24 cellular contexts compared by ENCODE assay signal in the genomic region with DNA sequence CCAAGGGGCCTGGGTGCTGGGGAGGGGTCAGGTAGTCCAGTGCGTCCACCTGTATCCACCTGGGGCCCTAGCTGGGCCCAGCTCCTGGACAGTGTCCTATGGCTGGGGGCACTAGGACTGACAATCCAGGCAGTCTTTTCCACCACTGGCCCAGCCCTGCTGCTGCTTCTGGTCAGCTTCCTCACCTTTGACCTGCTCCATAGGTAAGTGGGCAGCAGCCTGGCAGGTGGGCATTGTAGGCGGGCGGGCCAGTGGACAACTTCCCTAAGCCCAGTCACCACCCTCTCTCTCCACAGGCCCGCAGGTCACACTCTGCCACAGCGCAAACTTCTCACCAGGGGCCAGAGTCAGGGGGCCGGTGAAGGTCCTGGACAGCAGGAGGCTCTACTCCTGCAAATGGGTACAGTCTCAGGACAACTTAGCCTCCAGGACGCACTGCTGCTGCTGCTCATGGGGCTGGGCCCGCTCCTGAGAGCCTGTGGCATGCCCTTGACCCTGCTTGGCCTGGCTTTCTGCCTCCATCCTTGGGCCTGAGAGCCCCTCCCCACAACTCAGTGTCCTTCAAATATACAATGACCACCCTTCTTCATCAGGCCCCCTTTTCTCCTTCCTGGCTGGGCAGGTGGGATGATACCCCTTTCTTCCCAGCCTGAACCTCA. TPM values are rescaled to one million over a fixed set of nuclear protein-coding genes. Genes with fewer than 3 reads are reported as not detected.
DNase-seq lines count a peak whose midpoint lies in the region; ATAC-seq and TF ChIP-seq lines count a peak whose summit lies in the region.
"Had no signal": no experiment of that assay in that cellular context is flagged by ENCODE, and none has a peak within 500 bp of the region (broad histone marks: within the 10 kb centered on the region; RNA-seq: fewer than 3 reads in every experiment).

No MANE protein-coding gene starts in this region.

- peak overlapping the region; percentile 23 for H3K27ac ChIP-seq in SJSA1
- H3K27ac ChIP-seq in upper lobe of right lung = no peak overlapping the region
- H3K27ac ChIP-seq: 22Rv1, Peyer's patch, right atrium auricular region, thoracic aorta had no signal

- no peak overlapping the region for H3K4me3 ChIP-seq in SJSA1
- no peak overlapping the region for H3K4me3 ChIP-seq in upper lobe of right lung
- H3K4me3 ChIP-seq: Peyer's patch, right atrium auricular region, thoracic aorta had no signal

- intact Hi-C loops in upper lobe of right lung (cut with DNase I) = no loop called here

- no peak for ATAC-seq in activated CD8-positive, alpha-beta memory T cell treated with anti-CD3 and anti-CD28 coated beads, Interleukin-2, amount 10 ng/mL, durations not matched to agents 7 days and 5 days
- ATAC-seq in upper lobe of right lung = peak; percentile 20
- ATAC-seq: effector memory CD8-positive, alpha-beta T cell had no signal

- peaks cover 6% of the 10 kb centered on the region for H3K9me3 Mint-ChIP-seq in activated CD8-positive, alpha-beta memory T cell treated with anti-CD3 and anti-CD28 coated beads, Interleukin-2, amount 10 ng/mL, durations not matched to agents 7 days and 5 days (ENCODE audit: low read depth)
- H3K9me3 Mint-ChIP-seq: effector memory CD8-positive, alpha-beta T cell had no signal

- H3K27me3 ChIP-seq in SJSA1 (replicated peaks) = no peaks in the 10 kb centered on the region
- H3K27me3 ChIP-seq in upper lobe of right lung = peaks cover 25% of the 10 kb centered on the region

- H3K9me3 ChIP-seq in SJSA1 (replicated peaks) = 0 out of 2 replicates have a peak, but pooled peaks cover 7% of the 10 kb centered on the region
- no peaks in the 10 kb centered on the region for H3K9me3 ChIP-seq in upper lobe of right lung
- H3K9me3 ChIP-seq: Peyer's patch, thoracic aorta had no signal

- H3K4me1 ChIP-seq in SJSA1 (replicated peaks) = peaks cover 21% of the 10 kb centered on the region
- H3K4me1 ChIP-seq in upper lobe of right lung = no peaks in the 10 kb centered on the region
- H3K4me1 ChIP-seq: Peyer's patch had no signal

- DNase-seq in activated CD8-positive, alpha-beta memory T cell treated with anti-CD3 and anti-CD28 coated beads, Interleukin-2, amount 10 ng/mL, durations not matched to agents 7 days and 5 days = peak; percentile 32
- DNase-seq in activated CD8-positive, alpha-beta memory T cell treated with anti-CD3 and anti-CD28 coated beads for 24 hours = no peak
- DNase-seq in SJSA1 (ENCODE audit: low read depth in 1 of 2, low spot score in 2 of 2) (peak in 1 of 2 experiments; percentile 31), islet precursor cell (peak; percentile 55), upper lobe of right lung (no peak), COR-L47 (lab: John Stamatoyannopoulos, UW) (no peak), NCI-H1694 treated with DMSO at 0.1 percent for 48 hours (lab: John Stamatoyannopoulos, UW) (no peak), CD1c-positive myeloid dendritic cell (ENCODE audit: extremely low spot score) (no peak)
- DNase-seq: amygdala; C1 segment of cervical spinal cord; effector memory CD8-positive, alpha-beta T cell; GDM1; left ventricle myocardium superior; NCI-H146; NCI-H2227 treated with DMSO at 0.1 percent for 48 hours had no signal

- TF ChIP-seq CTCF in upper lobe of right lung (IDR thresholded peaks at IDR 0.05) = no peak

- H3K4me3 Mint-ChIP-seq in activated CD8-positive, alpha-beta memory T cell treated with anti-CD3 and anti-CD28 coated beads, Interleukin-2, amount 10 ng/mL, durations not matched to agents 7 days and 5 days = no peak overlapping the region
- H3K4me3 Mint-ChIP-seq: effector memory CD8-positive, alpha-beta T cell; stimulated activated memory B cell treated with anti-CD40 and anti-IgM and Interleukin-4, amounts not matched to agents 10 μg/mL and 1 μg/mL and 100 μg/mL, for 72 hours had no signal

- no peaks in the 10 kb centered on the region for H3K36me3 Mint-ChIP-seq in activated CD8-positive, alpha-beta memory T cell treated with anti-CD3 and anti-CD28 coated beads, Interleukin-2, amount 10 ng/mL, durations not matched to agents 7 days and 5 days
- H3K36me3 Mint-ChIP-seq: stimulated activated memory B cell treated with anti-CD40 and anti-IgM and Interleukin-4, amounts not matched to agents 10 μg/mL and 1 μg/mL and 100 μg/mL, for 72 hours had no signal

- CTCF ChIA-PET in activated CD8-positive, alpha-beta memory T cell treated with anti-CD3 and anti-CD28 coated beads, Interleukin-2, amount 10 ng/mL, durations not matched to agents 7 days and 5 days (lab: Charles Lee) = no interaction called here

- no peaks in the 10 kb centered on the region for H3K36me3 ChIP-seq in SJSA1
- H3K36me3 ChIP-seq in upper lobe of right lung = no peaks in the 10 kb centered on the region
- H3K36me3 ChIP-seq: Peyer's patch, right atrium auricular region, thoracic aorta had no signal

- H3K4me1 Mint-ChIP-seq in activated CD8-positive, alpha-beta memory T cell treated with anti-CD3 and anti-CD28 coated beads, Interleukin-2, amount 10 ng/mL, durations not matched to agents 7 days and 5 days = peaks cover 8% of the 10 kb centered on the region

- H3K27me3 Mint-ChIP-seq in activated CD8-positive, alpha-beta memory T cell treated with anti-CD3 and anti-CD28 coated beads, Interleukin-2, amount 10 ng/mL, durations not matched to agents 7 days and 5 days = peaks cover 49% of the 10 kb centered on the region

- no peak overlapping the region for H3K27ac Mint-ChIP-seq in activated CD8-positive, alpha-beta memory T cell treated with anti-CD3 and anti-CD28 coated beads, Interleukin-2, amount 10 ng/mL, durations not matched to agents 7 days and 5 days
- H3K27ac Mint-ChIP-seq: effector memory CD8-positive, alpha-beta T cell; stimulated activated memory B cell treated with anti-CD40 and anti-IgM and Interleukin-4, amounts not matched to agents 10 μg/mL and 1 μg/mL and 100 μg/mL, for 72 hours had no signal

RNA-seq across cellular contexts. Expression of a gene that starts 0.6 kb away (rescaled TPM):
- total RNA-seq in activated CD8-positive, alpha-beta memory T cell treated with anti-CD3 and anti-CD28 coated beads, Interleukin-2, amount 10 ng/mL, durations not matched to agents 7 days and 5 days = not detected
- not detected in 2 replicates for total RNA-seq in SJSA1 (2014; rRNA removed; shearing (Covaris generic))
- total RNA-seq in upper lobe of right lung = not detected
- total RNA-seq: H4, left ventricle myocardium superior, M059J, mucosa of gallbladder, Peyer's patch, right atrium auricular region, thoracic aorta had no signal

RNA-seq across cellular contexts. Expression of a gene that starts 0.8 kb away (rescaled TPM):
- not detected for total RNA-seq in activated CD8-positive, alpha-beta memory T cell treated with anti-CD3 and anti-CD28 coated beads, Interleukin-2, amount 10 ng/mL, durations not matched to agents 7 days and 5 days
- not detected in 2 replicates for total RNA-seq in SJSA1 (2014; rRNA removed; shearing (Covaris generic))
- not detected for total RNA-seq in upper lobe of right lung
- total RNA-seq: H4, left ventricle myocardium superior, M059J, mucosa of gallbladder, omental fat pad, Peyer's patch, right atrium auricular region, thoracic aorta had no signal

RNA-seq across cellular contexts. Expression of a gene that starts 14.9 kb away (rescaled TPM):
- under 1 TPM; 0.35 to 0.68 TPM for total RNA-seq in activated CD8-positive, alpha-beta memory T cell treated with anti-CD3 and anti-CD28 coated beads, Interleukin-2, amount 10 ng/mL, durations not matched to agents 7 days and 5 days
- 1.2 TPM in 1 of 2 replicates, not detected in the other for total RNA-seq in SJSA1 (2014; rRNA removed; shearing (Covaris generic))
- total RNA-seq in upper lobe of right lung = 1.3 TPM
- total RNA-seq: H4, thoracic aorta had no signal

RNA-seq across cellular contexts. Expression of a gene that starts 25.1 kb away (rescaled TPM):
- 10 to 100 TPM; 21.9 to 30.6 TPM for total RNA-seq in activated CD8-positive, alpha-beta memory T cell treated with anti-CD3 and anti-CD28 coated beads, Interleukin-2, amount 10 ng/mL, durations not matched to agents 7 days and 5 days
- total RNA-seq in SJSA1 (2014; rRNA removed; shearing (Covaris generic)) = 18.3 and 25.6 TPM in 2 replicates
- total RNA-seq in upper lobe of right lung = 44.3 TPM

RNA-seq across cellular contexts. Expression of a gene that starts 25.2 kb away (rescaled TPM):
- total RNA-seq in activated CD8-positive, alpha-beta memory T cell treated with anti-CD3 and anti-CD28 coated beads, Interleukin-2, amount 10 ng/mL, durations not matched to agents 7 days and 5 days = 10 to 100 TPM; 49.2 to 64.9 TPM
- 40.5 and 44.3 TPM in 2 replicates for total RNA-seq in SJSA1 (2014; rRNA removed; shearing (Covaris generic))
- 34.8 TPM for total RNA-seq in upper lobe of right lung

Comparison
In these comparisons a context has a peak if more than half of its experiments do, and no peak if none do; other contexts are left out.
1. DNase-seq: peak in activated CD8-positive, alpha-beta memory T cell treated with anti-CD3 and anti-CD28 coated beads, Interleukin-2, amount 10 ng/mL, durations not matched to agents 7 days and 5 days (single experiment) and islet precursor cell (single experiment); none in activated CD8-positive, alpha-beta memory T cell treated with anti-CD3 and anti-CD28 coated beads for 24 hours (single experiment), upper lobe of right lung (single experiment), COR-L47 (single experiment), NCI-H1694 treated with DMSO at 0.1 percent for 48 hours (single experiment) and CD1c-positive myeloid dendritic cell (single experiment).